ENCODE assay signal across 22 cellular contexts in genomic region chr9:85617271-85617670, GRCh38.
DNase-seq lines count a peak whose midpoint lies in the region; ATAC-seq, FAIRE-seq and TF ChIP-seq lines count a peak whose summit lies in the region.
"Had no signal": no experiment of that assay in that cellular context is flagged by ENCODE, and none has a peak within 500 bp of the region (broad histone marks: within the 10 kb centered on the region; RNA-seq: fewer than 3 reads in every experiment).

No MANE protein-coding gene starts in this region.

- H3K79me2 ChIP-seq in astrocyte (ENCODE audit: insufficient read depth, low read length): no peaks in the 10 kb centered on the region

- H2AFZ ChIP-seq in astrocyte (ENCODE audit: low read depth, low read length): no peak overlapping the region
- H2AFZ ChIP-seq: GM23338 had no signal

- H3K4me3 Mint-ChIP-seq in natural killer cell (no peak overlapping the region), astrocyte (ENCODE audit: unreplicated experiment) (no peak overlapping the region)
- no peak overlapping the region for H3K4me3 Mint-ChIP-seq in natural killer cell treated with Interleukin-12 subunit alpha and Interleukin-12 subunit beta and Interleukin-15 and Interleukin-18, amount 100 ng/mL, for 72 hours
- H3K4me3 Mint-ChIP-seq: B cell; CD4-positive, CD25-positive, alpha-beta regulatory T cell; CD8-positive, alpha-beta T cell; GM23338; HFFc6 had no signal

- H3K27ac Mint-ChIP-seq in natural killer cell (peak overlapping the region; percentile 13 to 59), astrocyte (ENCODE audit: unreplicated experiment) (no peak overlapping the region)
- H3K27ac Mint-ChIP-seq in natural killer cell treated with Interleukin-12 subunit alpha and Interleukin-12 subunit beta and Interleukin-15 and Interleukin-18, amount 100 ng/mL, for 72 hours: no peak overlapping the region
- H3K27ac Mint-ChIP-seq: B cell; CD8-positive, alpha-beta T cell; GM23338; HFFc6 had no signal

- H3K36me3 Mint-ChIP-seq in natural killer cell: no peaks in the 10 kb centered on the region
- H3K36me3 Mint-ChIP-seq in natural killer cell treated with Interleukin-12 subunit alpha and Interleukin-12 subunit beta and Interleukin-15 and Interleukin-18, amount 100 ng/mL, for 72 hours: no peaks in the 10 kb centered on the region
- no peaks in the 10 kb centered on the region for H3K36me3 Mint-ChIP-seq in astrocyte (ENCODE audit: low read depth, unreplicated experiment)

- no peak for DNase-seq in natural killer cell
- DNase-seq in natural killer cell treated with Interleukin-12 subunit alpha and Interleukin-12 subunit beta and Interleukin-15 and Interleukin-18, amount 100 ng/mL, for 72 hours (ENCODE audit: low spot score): no peak
- no peak for DNase-seq in astrocyte (ENCODE audit: low read depth)
- DNase-seq in fibroblast of gingiva (ENCODE audit: low read depth): peak; percentile 79
- DNase-seq in SHP77 (lab: John Stamatoyannopoulos, UW): no peak
- no peak for DNase-seq in HTR-8/SVneo (ENCODE audit: insufficient read length, low spot score)
- DNase-seq: Caco-2; CD4-positive, CD25-positive, alpha-beta regulatory T cell; CD8-positive, alpha-beta T cell; DMS153; DND-41; GDM1; HFFc6 had no signal

- H3K9me3 Mint-ChIP-seq in natural killer cell (no peaks in the 10 kb centered on the region), astrocyte (ENCODE audit: unreplicated experiment) (no peaks in the 10 kb centered on the region)
- H3K9me3 Mint-ChIP-seq in natural killer cell treated with Interleukin-12 subunit alpha and Interleukin-12 subunit beta and Interleukin-15 and Interleukin-18, amount 100 ng/mL, for 72 hours: no peaks in the 10 kb centered on the region
- H3K9me3 Mint-ChIP-seq: CD4-positive, CD25-positive, alpha-beta regulatory T cell; CD8-positive, alpha-beta T cell; GM23338; HFFc6 had no signal

- no peaks in the 10 kb centered on the region for H3K36me3 ChIP-seq in astrocyte (ENCODE audit: insufficient read depth, low read length)
- H3K36me3 ChIP-seq: HAP-1 had no signal

- no peaks in the 10 kb centered on the region for H3K4me1 ChIP-seq in astrocyte (ENCODE audit: insufficient read depth, low read length)
- H3K4me1 ChIP-seq: BLaER1, Caco-2, HAP-1 had no signal

- FAIRE-seq in astrocyte (lab: Jason Lieb, UNC): peak; percentile 13
- no peak for FAIRE-seq in HTR-8/SVneo (lab: Jason Lieb, UNC)
- FAIRE-seq: GM12891, GM18507 had no signal

- ATAC-seq in natural killer cell (no peak), HG02973 (IDR thresholded peaks at IDR 0.05; ENCODE audit: unreplicated experiment) (no peak)
- no peak for ATAC-seq in natural killer cell treated with Interleukin-12 subunit alpha and Interleukin-12 subunit beta and Interleukin-15 and Interleukin-18, amount 100 ng/mL, for 72 hours
- ATAC-seq: CD8-positive, alpha-beta T cell; GM23338 had no signal

- no peak overlapping the region for H3K9ac ChIP-seq in astrocyte (ENCODE audit: low read length)
- H3K9ac ChIP-seq: BLaER1 had no signal

- H3K4me1 Mint-ChIP-seq in natural killer cell (peaks cover 8 to 11% of the 10 kb centered on the region in 2 donors), astrocyte (ENCODE audit: low read depth, unreplicated experiment) (no peaks in the 10 kb centered on the region)
- H3K4me1 Mint-ChIP-seq in natural killer cell treated with Interleukin-12 subunit alpha and Interleukin-12 subunit beta and Interleukin-15 and Interleukin-18, amount 100 ng/mL, for 72 hours (ENCODE audit: low read depth in 2 of 2): peaks cover 0 to 5% of the 10 kb centered on the region in 2 donors
- H3K4me1 Mint-ChIP-seq: B cell, GM23338 had no signal

- H3K27me3 Mint-ChIP-seq in natural killer cell (ENCODE audit: low read depth in 2 of 2) (no peaks in the 10 kb centered on the region), astrocyte (ENCODE audit: low read depth, unreplicated experiment) (no peaks in the 10 kb centered on the region)
- no peaks in the 10 kb centered on the region for H3K27me3 Mint-ChIP-seq in natural killer cell treated with Interleukin-12 subunit alpha and Interleukin-12 subunit beta and Interleukin-15 and Interleukin-18, amount 100 ng/mL, for 72 hours
- H3K27me3 Mint-ChIP-seq: B cell; CD4-positive, CD25-positive, alpha-beta regulatory T cell had no signal

- TF ChIP-seq CTCF in natural killer cell (IDR thresholded peaks at IDR 0.05) (no peak), astrocyte (IDR thresholded peaks at IDR 0.05; ENCODE audit: insufficient read depth, low read depth, low read length) (no peak)

- intact Hi-C loops in natural killer cell (cut with micrococcal nuclease): loop anchor here (10.0 kb wide), 1 partner anchor 192 kb away; no protein-coding TSS in a partner anchor

- no peaks in the 10 kb centered on the region for H3K9me3 ChIP-seq in astrocyte (ENCODE audit: insufficient read depth, low read depth, low read length)
- H3K9me3 ChIP-seq: BLaER1, Caco-2, HAP-1 had no signal

- H3K27ac ChIP-seq in astrocyte (ENCODE audit: low read depth, low read length): no peak overlapping the region
- H3K27ac ChIP-seq: 22Rv1, BLaER1, C4-2B had no signal

- no peak overlapping the region for H3K4me3 ChIP-seq in astrocyte (ENCODE audit: insufficient read depth, low read depth, low read length)
- H3K4me3 ChIP-seq: BLaER1, GM23338, HAP-1 had no signal

- H4K20me1 ChIP-seq in astrocyte (ENCODE audit: insufficient read depth, low read length): no peaks in the 10 kb centered on the region
- H4K20me1 ChIP-seq: BLaER1 had no signal

- no peaks in the 10 kb centered on the region for H3K27me3 ChIP-seq in astrocyte (ENCODE audit: insufficient read depth, low read length)
- H3K27me3 ChIP-seq: BLaER1 had no signal

- H3K4me2 ChIP-seq in astrocyte (ENCODE audit: low read length): no peak overlapping the region
- H3K4me2 ChIP-seq: BLaER1, GM23338 had no signal

Comparison
In these comparisons a context has a peak if more than half of its experiments do, and no peak if none do; other contexts are left out.
1. H3K27ac Mint-ChIP-seq: peak in natural killer cell (2 of 2); none in natural killer cell treated with Interleukin-12 subunit alpha and Interleukin-12 subunit beta and Interleukin-15 and Interleukin-18, amount 100 ng/mL, for 72 hours (0 of 2) and astrocyte (single experiment).